Comparison of ENCODE assay signal across 2 cellular contexts in genomic region chr20:41299899-41300298, GRCh38.
TF ChIP-seq lines count a peak whose summit lies in the region.

No MANE protein-coding gene starts in this region.

TF ChIP-seq in SK-N-SH, 30 proteins besides CTCF, POLR2A, EP300 and RAD21:
- no peak for TF ChIP-seq ELF1 (IDR thresholded peaks at IDR 0.05)
- TF ChIP-seq PBX3 (IDR thresholded peaks at IDR 0.05) = 0 out of 2 replicates have a peak, but pooled peaks have one; percentile 6

TF ChIP-seq in SK-N-SH treated with all-trans-retinoic acid at 6 μM for 48 hours, 23 proteins besides CTCF, POLR2A, EP300 and RAD21:
- TF ChIP-seq RARB (CRISPR knock-in tag; IDR thresholded peaks at IDR 0.05) (no peak), TSHZ2 (CRISPR knock-in tag; IDR thresholded peaks at IDR 0.05) (no peak), ZNF565 (CRISPR knock-in tag; conservative IDR thresholded peaks at IDR 0.05; ENCODE audit: low read depth) (no peak), ZFP3 (CRISPR knock-in tag; IDR thresholded peaks at IDR 0.05) (no peak), ISL1 (CRISPR knock-in tag; IDR thresholded peaks at IDR 0.05) (no peak), ESRRG (CRISPR knock-in tag; IDR thresholded peaks at IDR 0.05) (no peak), OSR1 (CRISPR knock-in tag; IDR thresholded peaks at IDR 0.05) (no peak), PPARA (CRISPR knock-in tag; IDR thresholded peaks at IDR 0.05; ENCODE audit: borderline replicate concordance) (no peak), ZNF70 (CRISPR knock-in tag; IDR thresholded peaks at IDR 0.05) (no peak), CSRNP3 (CRISPR knock-in tag; IDR thresholded peaks at IDR 0.05) (no peak), CSDC2 (CRISPR knock-in tag; IDR thresholded peaks at IDR 0.05) (no peak), SNAI2 (CRISPR knock-in tag; IDR thresholded peaks at IDR 0.05) (no peak), TOX (CRISPR knock-in tag; IDR thresholded peaks at IDR 0.05; ENCODE audit: borderline replicate concordance) (no peak), GLIS3 (CRISPR knock-in tag; IDR thresholded peaks at IDR 0.05) (no peak), BACH2 (CRISPR knock-in tag; IDR thresholded peaks at IDR 0.05; ENCODE audit: borderline replicate concordance) (no peak), ZC3H10 (CRISPR knock-in tag; IDR thresholded peaks at IDR 0.05) (no peak)
- TF ChIP-seq, protein P1, sequence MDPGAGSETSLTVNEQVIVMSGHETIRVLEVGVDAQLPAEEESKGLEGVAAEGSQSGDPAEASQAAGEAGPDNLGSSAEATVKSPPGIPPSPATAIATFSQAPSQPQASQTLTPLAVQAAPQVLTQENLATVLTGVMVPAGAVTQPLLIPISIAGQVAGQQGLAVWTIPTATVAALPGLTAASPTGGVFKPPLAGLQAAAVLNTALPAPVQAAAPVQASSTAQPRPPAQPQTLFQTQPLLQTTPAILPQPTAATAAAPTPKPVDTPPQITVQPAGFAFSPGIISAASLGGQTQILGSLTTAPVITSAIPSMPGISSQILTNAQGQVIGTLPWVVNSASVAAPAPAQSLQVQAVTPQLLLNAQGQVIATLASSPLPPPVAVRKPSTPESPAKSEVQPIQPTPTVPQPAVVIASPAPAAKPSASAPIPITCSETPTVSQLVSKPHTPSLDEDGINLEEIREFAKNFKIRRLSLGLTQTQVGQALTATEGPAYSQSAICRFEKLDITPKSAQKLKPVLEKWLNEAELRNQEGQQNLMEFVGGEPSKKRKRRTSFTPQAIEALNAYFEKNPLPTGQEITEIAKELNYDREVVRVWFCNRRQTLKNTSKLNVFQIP (CRISPR knock-in tag; IDR thresholded peaks at IDR 0.05; ENCODE audit: borderline replicate concordance, low read depth) = no peak
- TF ChIP-seq, protein P2, sequence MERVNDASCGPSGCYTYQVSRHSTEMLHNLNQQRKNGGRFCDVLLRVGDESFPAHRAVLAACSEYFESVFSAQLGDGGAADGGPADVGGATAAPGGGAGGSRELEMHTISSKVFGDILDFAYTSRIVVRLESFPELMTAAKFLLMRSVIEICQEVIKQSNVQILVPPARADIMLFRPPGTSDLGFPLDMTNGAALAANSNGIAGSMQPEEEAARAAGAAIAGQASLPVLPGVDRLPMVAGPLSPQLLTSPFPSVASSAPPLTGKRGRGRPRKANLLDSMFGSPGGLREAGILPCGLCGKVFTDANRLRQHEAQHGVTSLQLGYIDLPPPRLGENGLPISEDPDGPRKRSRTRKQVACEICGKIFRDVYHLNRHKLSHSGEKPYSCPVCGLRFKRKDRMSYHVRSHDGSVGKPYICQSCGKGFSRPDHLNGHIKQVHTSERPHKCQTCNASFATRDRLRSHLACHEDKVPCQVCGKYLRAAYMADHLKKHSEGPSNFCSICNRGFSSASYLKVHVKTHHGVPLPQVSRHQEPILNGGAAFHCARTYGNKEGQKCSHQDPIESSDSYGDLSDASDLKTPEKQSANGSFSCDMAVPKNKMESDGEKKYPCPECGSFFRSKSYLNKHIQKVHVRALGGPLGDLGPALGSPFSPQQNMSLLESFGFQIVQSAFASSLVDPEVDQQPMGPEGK (CRISPR knock-in tag; IDR thresholded peaks at IDR 0.05; ENCODE audit: borderline replicate concordance) = no peak
